8 cellular contexts compared by ENCODE assay signal in the genomic region with DNA sequence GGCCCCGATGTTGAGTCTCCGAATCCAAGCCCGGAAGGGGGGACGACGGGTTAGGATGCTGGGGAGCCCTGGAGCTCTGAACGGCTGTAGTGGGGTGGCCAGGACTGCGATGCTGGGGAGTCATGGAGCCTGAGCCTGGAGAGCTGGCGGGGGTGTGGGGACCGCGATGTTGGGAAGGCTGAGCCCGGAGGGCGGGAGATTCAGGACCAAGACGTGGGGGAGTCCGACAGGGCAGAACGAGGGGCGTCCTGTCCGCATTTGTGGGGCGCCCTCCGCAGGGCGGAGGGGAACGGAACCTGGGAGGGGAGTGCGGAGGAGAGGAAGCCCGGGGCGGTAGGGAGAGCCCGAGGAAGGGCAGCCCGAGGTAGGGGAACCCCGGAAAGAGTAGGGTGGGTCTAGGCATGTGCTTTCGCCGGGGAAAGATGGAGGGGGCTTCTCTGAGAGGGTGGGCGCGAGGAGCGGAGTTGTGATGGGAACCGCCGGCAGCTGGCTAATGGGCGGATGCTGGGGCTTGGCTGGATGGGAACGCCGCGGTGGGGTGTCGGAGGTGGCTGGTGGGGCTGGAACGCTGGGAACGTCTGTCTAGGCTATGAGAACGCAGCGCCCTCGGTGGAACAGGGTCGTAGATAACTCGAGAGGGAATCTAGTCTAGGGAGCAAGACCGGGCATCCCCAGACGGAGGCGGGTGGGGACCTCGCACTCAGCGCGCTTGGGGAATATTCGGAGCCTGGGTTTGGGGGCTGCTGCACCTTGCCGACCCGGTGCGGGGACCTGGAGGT. TPM values are rescaled to one million over a fixed set of nuclear protein-coding genes. Genes with fewer than 3 reads are reported as not detected.
DNase-seq lines count a peak whose midpoint lies in the region; ATAC-seq, FAIRE-seq and TF ChIP-seq lines count a peak whose summit lies in the region.

No MANE protein-coding gene starts in this region.

- in situ Hi-C loops in GM12878 (cut with MboI), result no loop called here

- SMC1A ChIA-PET in GM12878 (lab: Charles Lee; ENCODE audit: uncharacterized antibody, unreplicated experiment), result interaction anchor here (0.7 to 8.3 kb wide), 18 partner anchors 11 to 80 kb away, joined by 3 to 112 read pairs (median 6); partner anchors contain the start of gene MCM3

- H3K9me3 ChIP-seq in CD4-positive, CD25-positive, alpha-beta regulatory T cell (ENCODE audit: control insufficient read depth in 2 of 2, low read length in 2 of 2), result no peaks in the 10 kb centered on the region
- no peaks in the 10 kb centered on the region for H3K9me3 ChIP-seq in SK-N-MC (ENCODE audit: low read depth, low read length)
- no peaks in the 10 kb centered on the region for H3K9me3 ChIP-seq in GM12878 (replicated peaks; ENCODE audit: control insufficient read depth, insufficient read depth, low read length)

- peaks cover 36% of the 10 kb centered on the region for H3K4me1 ChIP-seq in CD4-positive, CD25-positive, alpha-beta regulatory T cell (ENCODE audit: control insufficient read depth, insufficient read depth, low read length, poor library complexity, severe bottlenecking)
- peaks cover 20% of the 10 kb centered on the region for H3K4me1 ChIP-seq in GM12878 (ENCODE audit: control insufficient read depth, insufficient read depth, low read length)

- peak; percentile 58 for TF ChIP-seq RAD21 in GM12878 (IDR thresholded peaks at IDR 0.05; ENCODE audit: insufficient read depth, low read depth, low read length)

- H3K27me3 ChIP-seq in CD4-positive, CD25-positive, alpha-beta regulatory T cell (ENCODE audit: control insufficient read depth, insufficient read depth, low read length), result no peaks in the 10 kb centered on the region
- H3K27me3 ChIP-seq in GM12878 (replicated peaks in 1 of 2; ENCODE audit: control insufficient read depth in 2 of 2, insufficient read depth in 2 of 2, low read length in 1 of 2), result no peaks in the 10 kb centered on the region

- CTCF ChIA-PET in GM12878 (lab: Yijun Ruan, JAX), result interaction anchor here (0.7 to 8.8 kb wide), 19 partner anchors 9 to 86 kb away, joined by 3 to 110 read pairs (median 6); partner anchors contain the start of gene MCM3

- TF ChIP-seq EP300 in GM12878 (IDR thresholded peaks at IDR 0.05; ENCODE audit: borderline replicate concordance in 1 of 2, control insufficient read depth in 1 of 2, low read depth in 2 of 2, low read length in 2 of 2), result no peak

- peaks cover 37% of the 10 kb centered on the region for H3K79me2 ChIP-seq in GM12878 (ENCODE audit: control insufficient read depth, insufficient read depth, low read length)

- DNase-seq in CD4-positive, CD25-positive, alpha-beta regulatory T cell, result peak in 2 of 3 donors; percentile 13 to 34
- DNase-seq in SK-N-MC (ENCODE audit: low read depth, low spot score) (no peak), GM12878 (ENCODE audit: low read depth, low spot score) (no peak), inferior parietal cortex (ENCODE audit: extremely low spot score) (peak; percentile 32), NCI-H774 (lab: John Stamatoyannopoulos, UW) (no peak)
- peak; percentile 21 to 24 for DNase-seq in stimulated activated CD4-positive, alpha-beta T cell treated with anti-CD3 and anti-CD28 coated beads, Interleukin-12 subunit alpha, Interleukin-12 subunit beta, amount 100 ng/mL, for 24 hours (ENCODE audit: low read depth in 2 of 2)

- ATAC-seq in CD4-positive, CD25-positive, alpha-beta regulatory T cell (ENCODE audit: low read depth in 2 of 2), result peak; percentile 32 to 42
- ATAC-seq in GM19043 (IDR thresholded peaks at IDR 0.05; ENCODE audit: low read depth, unreplicated experiment) (peak; percentile 48), HG03354 (IDR thresholded peaks at IDR 0.05; ENCODE audit: poor library complexity, severe bottlenecking, unreplicated experiment) (peak; percentile 46), GM12878 (peak; percentile 71)

- peaks cover 3% of the 10 kb centered on the region for H3K36me3 Mint-ChIP-seq in CD4-positive, CD25-positive, alpha-beta regulatory T cell

- peak overlapping the region; percentile 83 for H3K27ac ChIP-seq in CD4-positive, CD25-positive, alpha-beta regulatory T cell (ENCODE audit: insufficient read depth, low read length, poor library complexity, severe bottlenecking)
- H3K27ac ChIP-seq in SK-N-MC (no peak overlapping the region), GM12878 (ENCODE audit: control insufficient read depth, insufficient read depth) (peak overlapping the region; percentile 80)

- RAD21 ChIA-PET in GM12878 (lab: Charles Lee; ENCODE audit: unreplicated experiment), result interaction anchor here (0.7 to 8.3 kb wide), 25 partner anchors 10 to 365 kb away, joined by 3 to 125 read pairs (median 7); partner anchors contain the start of gene MCM3

- peak overlapping the region; percentile 89 for H3K4me2 ChIP-seq in GM12878 (ENCODE audit: control insufficient read depth, insufficient read depth)

- 1% methylated on average over 49 of the region's 56 CpGs for WGBS in GM12878 (ENCODE audit: insufficient coverage, insufficient replicate concordance, low lambda C conversion rate, missing lambda C conversion rate)

- H2AFZ ChIP-seq in GM12878 (ENCODE audit: control insufficient read depth, low read depth, low read length), result peak overlapping the region; percentile 73

- no peaks in the 10 kb centered on the region for H4K20me1 ChIP-seq in GM12878 (ENCODE audit: control insufficient read depth, insufficient read depth)

- H3K27me3 Mint-ChIP-seq in CD4-positive, CD25-positive, alpha-beta regulatory T cell, result no peaks in the 10 kb centered on the region

- POLR2A ChIA-PET in GM12878 (lab: Charles Lee), result interaction anchor here (0.6 to 7.6 kb wide), 21 partner anchors 8 to 233 kb away, joined by 3 to 79 read pairs (median 4); partner anchors contain the start of gene MCM3

- no peaks in the 10 kb centered on the region for H3K9me3 Mint-ChIP-seq in CD4-positive, CD25-positive, alpha-beta regulatory T cell

- intact Hi-C loops in GM12878 (cut with micrococcal nuclease; ENCODE audit: unreplicated experiment), result loop anchor here (1.0 to 2.0 kb wide), 3 partner anchors 36 to 78 kb away; partner anchors contain the start of gene MCM3

- H3K4me3 Mint-ChIP-seq in CD4-positive, CD25-positive, alpha-beta regulatory T cell, result peak overlapping the region; percentile 98 to 99 (median 98)

- peak; percentile 33 to 52 (median 42) for TF ChIP-seq CTCF in GM12878 (IDR thresholded peaks at IDR 0.05 in 2 of 3, conservative IDR thresholded peaks at IDR 0.05 in 1 of 3; ENCODE audit: control insufficient read depth in 2 of 3, extremely low read depth in 1 of 3, insufficient read depth in 1 of 3, low read depth in 3 of 3, low read length in 3 of 3)

- peak overlapping the region; percentile 56 for H3K4me3 ChIP-seq in CD4-positive, CD25-positive, alpha-beta regulatory T cell (ENCODE audit: low read depth, low read length)
- H3K4me3 ChIP-seq in SK-N-MC (peak overlapping the region; percentile 92), GM12878 (peak overlapping the region; percentile 94)

- H3K9ac ChIP-seq in SK-N-MC (ENCODE audit: insufficient read length), result peak overlapping the region; percentile 71
- H3K9ac ChIP-seq in GM12878 (ENCODE audit: control insufficient read depth, insufficient read depth, low read length), result peak overlapping the region; percentile 86

- TF ChIP-seq POLR2A in GM12878 (IDR thresholded peaks at IDR 0.05; ENCODE audit: low read depth, low read length), result no peak

- BruUV-seq in GM12878 (replicated peaks; lab: Mats Ljungman, UMichigan), result no TSS peak

- peaks cover 7% of the 10 kb centered on the region for H3K36me3 ChIP-seq in CD4-positive, CD25-positive, alpha-beta regulatory T cell (ENCODE audit: control insufficient read depth, insufficient read depth, low read length)
- H3K36me3 ChIP-seq in SK-N-MC (ENCODE audit: insufficient read depth, low read length), result no peaks in the 10 kb centered on the region
- H3K36me3 ChIP-seq in GM12878 (ENCODE audit: control insufficient read depth in 2 of 2, insufficient read depth in 2 of 2, low read length in 1 of 2), result 0 out of 4 replicates have a peak, but pooled peaks cover 0 to 3% of the 10 kb centered on the region in 2 experiments

- H3K27ac Mint-ChIP-seq in CD4-positive, CD25-positive, alpha-beta regulatory T cell, result peak overlapping the region; percentile 90 to 96 (median 93)

- no peak for FAIRE-seq in GM12878 (lab: Jason Lieb, UNC)

- peaks cover 28 to 55% (median 32%) of the 10 kb centered on the region in 4 donors for H3K4me1 Mint-ChIP-seq in CD4-positive, CD25-positive, alpha-beta regulatory T cell

RNA-seq across cellular contexts. Expression of gene PAQR8, which starts 0.7 kb away (rescaled TPM):
- total RNA-seq in CD4-positive, CD25-positive, alpha-beta regulatory T cell, result 5.4 TPM
- polyA plus RNA-seq in CD4-positive, CD25-positive, alpha-beta regulatory T cell, result 10 to 100 TPM in 3 of 4 donors, 1 to 10 TPM in 1; 8.6 to 18.5 (median 15.5) TPM
- 33.5 and 35.7 TPM in 2 replicates for total RNA-seq in GM12878 (2013; cell fraction: nucleolus; rRNA removed)
- total RNA-seq in GM12878 (2014; rRNA removed), result 13.5 and 16.2 TPM in 2 replicates
- total RNA-seq in GM12878 (2014; rRNA removed; fragmentation: Illumina TruSeq; extraction: Trizol), result 11.8 and 12.9 TPM in 2 replicates
- 20.0 and 22.8 TPM in 2 replicates for total RNA-seq in GM12878 (2021)
- 2.6 TPM for polyA plus RNA-seq in GM12878 (2011; ENCODE audit: low read depth)
- polyA plus RNA-seq in GM12878 (2011; rRNA removed), result 21.7 and 22.4 TPM in 2 replicates
- 19.5 and 20.7 TPM in 2 replicates for polyA plus RNA-seq in GM12878 (2011; cell fraction: cytosol; rRNA removed)
- polyA plus RNA-seq in GM12878 (2011; cell fraction: nucleus; rRNA removed), result 12.5 and 13.5 TPM in 2 replicates
- 3.7 and 8.8 TPM in 2 replicates for polyA plus RNA-seq in GM12878 (2012)
- polyA plus RNA-seq in GM12878 (2014; fragmentation: Illumina TruSeq; extraction: Trizol), result 14.5 and 16.2 TPM in 2 replicates
- 1 to 10 TPM; 3.9 to 4.7 TPM for polyA plus RNA-seq in GM12878 (2014; fragmentation: Nextera tagmentation; extraction: Ambion mirVana)
- polyA plus RNA-seq in GM12878 (2014; rRNA removed), result 11.6 and 14.6 TPM in 2 replicates
- polyA plus RNA-seq in GM12878 (2016; fragmentation: Nextera tagmentation; extraction: Ambion mirVana), result 10 to 100 TPM; 19.6 to 20.2 TPM
- polyA minus RNA-seq in GM12878 (2011; rRNA and poly(A)+ RNA removed), result 29.6 and 30.2 TPM in 2 replicates
- polyA minus RNA-seq in GM12878 (2011; cell fraction: cytosol; rRNA and poly(A)+ RNA removed), result 8.7 and 11.2 TPM in 2 replicates
- 8.7 and 13.9 TPM in 2 replicates for polyA minus RNA-seq in GM12878 (2011; cell fraction: nucleus; rRNA and poly(A)+ RNA removed)

RNA-seq across cellular contexts. Expression of gene EFHC1, which starts 57.5 kb away (rescaled TPM):
- 4.4 TPM for total RNA-seq in CD4-positive, CD25-positive, alpha-beta regulatory T cell
- 1 to 10 TPM in 2 of 4 donors, under 1 TPM in 1, not detected in 1; 0.32 to 2.1 (median 2.1) TPM for polyA plus RNA-seq in CD4-positive, CD25-positive, alpha-beta regulatory T cell
- 36.3 and 38.8 TPM in 2 replicates for total RNA-seq in GM12878 (2013; cell fraction: nucleolus; rRNA removed)
- total RNA-seq in GM12878 (2014; rRNA removed) (5.9 and 6.7 TPM in 2 replicates), GM12878 (2014; rRNA removed; fragmentation: Illumina TruSeq; extraction: Trizol) (7.7 TPM in 2 replicates), GM12878 (2021) (5.2 and 5.5 TPM in 2 replicates)
- polyA plus RNA-seq in GM12878 (2011; ENCODE audit: low read depth), result 4.0 TPM
- polyA plus RNA-seq in GM12878 (2011; rRNA removed) (14.5 and 16.8 TPM in 2 replicates), GM12878 (2014; fragmentation: Illumina TruSeq; extraction: Trizol) (8.5 and 8.6 TPM in 2 replicates), GM12878 (2014; fragmentation: Nextera tagmentation; extraction: Ambion mirVana) (1 to 10 TPM; 9.0 to 9.1 TPM), GM12878 (2014; rRNA removed) (7.1 and 8.7 TPM in 2 replicates), GM12878 (2016; fragmentation: Nextera tagmentation; extraction: Ambion mirVana) (10 to 100 TPM; 11.8 to 13.5 TPM)
- 4.1 and 5.7 TPM in 2 replicates for polyA plus RNA-seq in GM12878 (2011; cell fraction: cytosol; rRNA removed)
- 56.8 and 68.9 TPM in 2 replicates for polyA plus RNA-seq in GM12878 (2011; cell fraction: nucleus; rRNA removed)
- 8.8 and 12.1 TPM in 2 replicates for polyA plus RNA-seq in GM12878 (2012)
- polyA minus RNA-seq in GM12878 (2011; rRNA and poly(A)+ RNA removed), result 5.9 and 8.0 TPM in 2 replicates
- polyA minus RNA-seq in GM12878 (2011; cell fraction: cytosol; rRNA and poly(A)+ RNA removed), result 1.2 and 1.9 TPM in 2 replicates
- 13.3 and 16.4 TPM in 2 replicates for polyA minus RNA-seq in GM12878 (2011; cell fraction: nucleus; rRNA and poly(A)+ RNA removed)

Comparison
In these comparisons a context has a peak if more than half of its experiments do, and no peak if none do; other contexts are left out.
1. DNase-seq: peak in CD4-positive, CD25-positive, alpha-beta regulatory T cell (2 of 3), inferior parietal cortex (single experiment) and stimulated activated CD4-positive, alpha-beta T cell treated with anti-CD3 and anti-CD28 coated beads, Interleukin-12 subunit alpha, Interleukin-12 subunit beta, amount 100 ng/mL, for 24 hours (2 of 2); none in SK-N-MC (single experiment), GM12878 (single experiment) and NCI-H774 (single experiment).
2. Peak in every context shown above with its lines, with median percentiles within 50 percentile points of each other: ATAC-seq and H3K4me3 ChIP-seq.